In the genomic region with DNA sequence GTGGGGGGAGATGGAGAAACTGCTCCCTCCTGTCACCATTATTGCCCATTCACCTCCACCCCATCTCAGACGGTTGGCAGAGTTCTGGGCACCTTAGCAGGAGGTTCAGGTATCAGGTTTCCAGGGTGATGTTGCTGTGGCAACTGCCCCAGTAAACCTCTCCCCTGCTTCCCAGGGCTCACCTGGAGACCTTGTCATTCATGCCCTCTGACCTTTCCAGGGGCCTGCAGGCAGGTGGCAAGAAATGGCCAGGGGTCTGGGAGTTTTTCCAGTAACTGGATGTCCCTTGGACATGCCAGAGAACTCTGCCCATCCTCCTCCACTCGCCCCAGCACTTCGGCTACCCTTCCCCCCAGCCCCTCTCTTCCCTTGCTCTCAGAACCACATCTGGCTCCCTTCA, we compare ENCODE assay signal across 20 cellular contexts. TPM values are rescaled to one million over a fixed set of nuclear protein-coding genes. Genes with fewer than 3 reads are reported as not detected.
DNase-seq lines count a peak whose midpoint lies in the region; ATAC-seq, FAIRE-seq and TF ChIP-seq lines count a peak whose summit lies in the region.
"Had no signal": no experiment of that assay in that cellular context is flagged by ENCODE, and none has a peak within 500 bp of the region (broad histone marks: within the 10 kb centered on the region; RNA-seq: fewer than 3 reads in every experiment).

No MANE protein-coding gene starts in this region.

- intact Hi-C loops in GM12878 (cut with micrococcal nuclease; ENCODE audit: unreplicated experiment) = no loop called here

- TF ChIP-seq RAD21 in GM12878 (IDR thresholded peaks at IDR 0.05; ENCODE audit: insufficient read depth, low read depth, low read length) = no peak

- CTCF ChIA-PET in GM12878 (lab: Yijun Ruan, JAX) = no interaction called here

- ATAC-seq in GM12878 (no peak), HG03521 (IDR thresholded peaks at IDR 0.05; ENCODE audit: unreplicated experiment) (no peak)
- ATAC-seq in naive thymus-derived CD8-positive, alpha-beta T cell = no peak

- in situ Hi-C loops in GM12878 (cut with MboI) = no loop called here

- peaks cover 0 to 85% (median 12%) of the 10 kb centered on the region in 3 donors for H3K36me3 Mint-ChIP-seq in naive thymus-derived CD8-positive, alpha-beta T cell

- H3K4me3 ChIP-seq in BLaER1 (no peak overlapping the region), GM12878 (no peak overlapping the region)

- no peak for FAIRE-seq in GM12878 (lab: Jason Lieb, UNC)
- FAIRE-seq: GM12891 had no signal

- H3K4me1 ChIP-seq in BLaER1 = peaks cover 92% of the 10 kb centered on the region
- peaks cover 10% of the 10 kb centered on the region for H3K4me1 ChIP-seq in GM12878 (ENCODE audit: control insufficient read depth, insufficient read depth, low read length)

- H3K36me3 ChIP-seq in BLaER1 = peaks cover 82% of the 10 kb centered on the region
- peaks cover 22 to 36% of the 10 kb centered on the region in 2 experiments for H3K36me3 ChIP-seq in GM12878 (ENCODE audit: control insufficient read depth in 2 of 2, insufficient read depth in 2 of 2, low read length in 1 of 2)

- DNase-seq in NCI-H2107 treated with DMSO at 0.1 percent for 48 hours (lab: John Stamatoyannopoulos, UW; ENCODE audit: unreplicated experiment) (peak; percentile 12), NCI-H2107 (lab: John Stamatoyannopoulos, UW) (no peak), NCI-H2171 (lab: John Stamatoyannopoulos, UW) (peak; percentile 40), GM12878 (ENCODE audit: low read depth, low spot score) (no peak), NCI-H2029 (lab: John Stamatoyannopoulos, UW) (no peak)
- no peak for DNase-seq in naive thymus-derived CD8-positive, alpha-beta T cell
- DNase-seq: CD8-positive, alpha-beta memory T cell; GDM1; NCI-H1436; NCI-H2029 treated with DMSO at 0.1 percent for 48 hours; NCI-H345; NCI-H526; NK-92 treated with Interleukin-12 subunit alpha and Interleukin-12 subunit beta, amount 100 ng/mL, for 24 hours; SIG-M5 had no signal

- peaks cover 8% of the 10 kb centered on the region for H3K79me2 ChIP-seq in GM12878 (ENCODE audit: control insufficient read depth, insufficient read depth, low read length)

- H3K27ac ChIP-seq in BLaER1 (peak overlapping the region; percentile 70), GM12878 (ENCODE audit: control insufficient read depth, insufficient read depth) (no peak overlapping the region)
- H3K27ac ChIP-seq: 22Rv1, KMS-11 had no signal

- H3K9me3 Mint-ChIP-seq in naive thymus-derived CD8-positive, alpha-beta T cell = no peaks in the 10 kb centered on the region
- H3K9me3 Mint-ChIP-seq: CD8-positive, alpha-beta memory T cell had no signal

- peak overlapping the region; percentile 65; the same call in 1 of the 2 replicates for H3K9ac ChIP-seq in BLaER1
- no peak overlapping the region for H3K9ac ChIP-seq in GM12878 (ENCODE audit: control insufficient read depth, insufficient read depth, low read length)
- H3K9ac ChIP-seq: KMS-11 had no signal

- peak overlapping the region in 3 of 10 donors; percentile 17 to 76 (median 38) for H3K27ac Mint-ChIP-seq in naive thymus-derived CD8-positive, alpha-beta T cell

- H3K4me1 Mint-ChIP-seq in naive thymus-derived CD8-positive, alpha-beta T cell = peaks cover 26 to 45% (median 38%) of the 10 kb centered on the region in 4 donors

- BruUV-seq in GM12878 (replicated peaks; lab: Mats Ljungman, UMichigan) = no TSS peak

- RAD21 ChIA-PET in GM12878 (lab: Charles Lee; ENCODE audit: unreplicated experiment) = no interaction called here

- TF ChIP-seq CTCF in GM12878 (IDR thresholded peaks at IDR 0.05 in 2 of 3, conservative IDR thresholded peaks at IDR 0.05 in 1 of 3; ENCODE audit: control insufficient read depth in 2 of 3, extremely low read depth in 1 of 3, insufficient read depth in 1 of 3, low read depth in 3 of 3, low read length in 3 of 3) = no peak

- TF ChIP-seq EP300 in GM12878 (IDR thresholded peaks at IDR 0.05; ENCODE audit: borderline replicate concordance in 1 of 2, control insufficient read depth in 1 of 2, low read depth in 2 of 2, low read length in 2 of 2) = no peak

- no peak overlapping the region for H2AFZ ChIP-seq in GM12878 (ENCODE audit: control insufficient read depth, low read depth, low read length)

- SMC1A ChIA-PET in GM12878 (lab: Charles Lee; ENCODE audit: uncharacterized antibody, unreplicated experiment) = no interaction called here

- no peak overlapping the region for H3K4me3 Mint-ChIP-seq in naive thymus-derived CD8-positive, alpha-beta T cell
- H3K4me3 Mint-ChIP-seq: B cell; CD8-positive, alpha-beta memory T cell had no signal

- WGBS in GM12878 (ENCODE audit: insufficient coverage, insufficient replicate concordance, low lambda C conversion rate, missing lambda C conversion rate) = 67% methylated on average over 3 of the region's 3 CpGs

- no peaks in the 10 kb centered on the region for H3K27me3 Mint-ChIP-seq in naive thymus-derived CD8-positive, alpha-beta T cell
- H3K27me3 Mint-ChIP-seq: B cell; CD8-positive, alpha-beta memory T cell had no signal

- H3K27me3 ChIP-seq in BLaER1 = no peaks in the 10 kb centered on the region
- H3K27me3 ChIP-seq in GM12878 (replicated peaks in 1 of 2; ENCODE audit: control insufficient read depth in 2 of 2, insufficient read depth in 2 of 2, low read length in 1 of 2) = no peaks in the 10 kb centered on the region

- no peak for TF ChIP-seq POLR2A in GM12878 (IDR thresholded peaks at IDR 0.05; ENCODE audit: low read depth, low read length)

- H4K20me1 ChIP-seq in BLaER1 = peaks cover 30% of the 10 kb centered on the region
- H4K20me1 ChIP-seq in GM12878 (ENCODE audit: control insufficient read depth, insufficient read depth) = no peaks in the 10 kb centered on the region

- POLR2A ChIA-PET in GM12878 (lab: Charles Lee) = no interaction called here
- POLR2A ChIA-PET in naive thymus-derived CD8-positive, alpha-beta T cell (lab: Charles Lee) = interaction anchor here (4.1 to 22.8 kb wide), 2 partner anchors 8 to 10 kb away, joined by 39 to 395 read pairs; a partner anchor contains a TSS

- peak overlapping the region; percentile 93 for H3K4me2 ChIP-seq in BLaER1
- no peak overlapping the region for H3K4me2 ChIP-seq in GM12878 (ENCODE audit: control insufficient read depth, insufficient read depth)
- H3K4me2 ChIP-seq: KMS-11 had no signal

- H3K9me3 ChIP-seq in BLaER1 = no peaks in the 10 kb centered on the region
- H3K9me3 ChIP-seq in GM12878 (replicated peaks; ENCODE audit: control insufficient read depth, insufficient read depth, low read length) = no peaks in the 10 kb centered on the region

RNA-seq across cellular contexts. Expression of a gene that starts 8.4 kb away (rescaled TPM):
- total RNA-seq in GM12878 (2013; cell fraction: nucleolus; rRNA removed) = 281 and 323 TPM in 2 replicates
- total RNA-seq in GM12878 (2014; rRNA removed) (44.2 and 46.0 TPM in 2 replicates), GM12878 (2014; rRNA removed; fragmentation: Illumina TruSeq; extraction: Trizol) (29.0 and 31.2 TPM in 2 replicates), GM12878 (2021) (89.0 and 105 TPM in 2 replicates)
- polyA plus RNA-seq in GM12878 (2011; ENCODE audit: low read depth) = 26.0 TPM
- polyA plus RNA-seq in GM12878 (2011; rRNA removed) (33.8 and 47.5 TPM in 2 replicates), GM12878 (2014; fragmentation: Illumina TruSeq; extraction: Trizol) (35.2 and 43.6 TPM in 2 replicates), GM12878 (2014; fragmentation: Nextera tagmentation; extraction: Ambion mirVana) (1 to 10 TPM; 4.8 to 4.9 TPM), GM12878 (2014; rRNA removed) (75.7 and 82.4 TPM in 2 replicates), GM12878 (2016; fragmentation: Nextera tagmentation; extraction: Ambion mirVana) (1 to 10 TPM; 7.2 to 8.2 TPM)
- polyA plus RNA-seq in GM12878 (2011; cell fraction: cytosol; rRNA removed) = 31.7 and 44.9 TPM in 2 replicates
- polyA plus RNA-seq in GM12878 (2011; cell fraction: nucleus; rRNA removed) = 244 and 265 TPM in 2 replicates
- 55.5 and 60.9 TPM in 2 replicates for polyA plus RNA-seq in GM12878 (2012)
- 59.4 and 104 TPM in 2 replicates for polyA minus RNA-seq in GM12878 (2011; rRNA and poly(A)+ RNA removed)
- 30.6 and 31.9 TPM in 2 replicates for polyA minus RNA-seq in GM12878 (2011; cell fraction: cytosol; rRNA and poly(A)+ RNA removed)
- polyA minus RNA-seq in GM12878 (2011; cell fraction: nucleus; rRNA and poly(A)+ RNA removed) = 72.8 and 128 TPM in 2 replicates
- total RNA-seq in naive thymus-derived CD8-positive, alpha-beta T cell = 100 to 1,000 TPM; 481 to 489 TPM
- polyA plus RNA-seq in naive thymus-derived CD8-positive, alpha-beta T cell = 10 to 100 TPM in 1 of 3 donors, 1 to 10 TPM in 2; 5.5 to 11.9 (median 8.3) TPM

RNA-seq across cellular contexts. Expression of a gene that starts 16.7 kb away (rescaled TPM):
- total RNA-seq in GM12878 (2013; cell fraction: nucleolus; rRNA removed) = 1.1 and 2.4 TPM in 2 replicates
- total RNA-seq in GM12878 (2014; rRNA removed) (6.7 and 9.0 TPM in 2 replicates), GM12878 (2014; rRNA removed; fragmentation: Illumina TruSeq; extraction: Trizol) (4.3 and 7.3 TPM in 2 replicates), GM12878 (2021) (25.4 and 28.5 TPM in 2 replicates)
- polyA plus RNA-seq in GM12878 (2011; ENCODE audit: low read depth) = 2.6 TPM
- polyA plus RNA-seq in GM12878 (2011; rRNA removed) (3.9 and 6.0 TPM in 2 replicates), GM12878 (2014; fragmentation: Illumina TruSeq; extraction: Trizol) (2.9 and 4.3 TPM in 2 replicates), GM12878 (2014; fragmentation: Nextera tagmentation; extraction: Ambion mirVana) (1 to 10 TPM; 2.6 to 5.3 TPM), GM12878 (2014; rRNA removed) (23.5 and 24.1 TPM in 2 replicates), GM12878 (2016; fragmentation: Nextera tagmentation; extraction: Ambion mirVana) (10 to 100 TPM; 34.1 to 38.1 TPM)
- 3.7 and 9.2 TPM in 2 replicates for polyA plus RNA-seq in GM12878 (2011; cell fraction: cytosol; rRNA removed)
- 3.8 and 5.0 TPM in 2 replicates for polyA plus RNA-seq in GM12878 (2011; cell fraction: nucleus; rRNA removed)
- polyA plus RNA-seq in GM12878 (2012) = 5.9 and 6.7 TPM in 2 replicates
- polyA minus RNA-seq in GM12878 (2011; rRNA and poly(A)+ RNA removed) = 1.0 and 2.7 TPM in 2 replicates
- 0.83 and 1.1 TPM in 2 replicates for polyA minus RNA-seq in GM12878 (2011; cell fraction: cytosol; rRNA and poly(A)+ RNA removed)
- polyA minus RNA-seq in GM12878 (2011; cell fraction: nucleus; rRNA and poly(A)+ RNA removed) = 2.2 and 2.7 TPM in 2 replicates
- total RNA-seq in naive thymus-derived CD8-positive, alpha-beta T cell = 10 to 100 TPM; 10.7 to 12.3 TPM
- 10 to 100 TPM; 40.5 to 63.3 (median 46.2) TPM for polyA plus RNA-seq in naive thymus-derived CD8-positive, alpha-beta T cell

RNA-seq across cellular contexts. Expression of a gene that starts 34.7 kb away (rescaled TPM):
- 12.2 and 12.6 TPM in 2 replicates for total RNA-seq in GM12878 (2013; cell fraction: nucleolus; rRNA removed)
- total RNA-seq in GM12878 (2014; rRNA removed) = 3.7 and 4.5 TPM in 2 replicates
- 2.7 and 3.1 TPM in 2 replicates for total RNA-seq in GM12878 (2014; rRNA removed; fragmentation: Illumina TruSeq; extraction: Trizol)
- 35.6 and 40.4 TPM in 2 replicates for total RNA-seq in GM12878 (2021)
- polyA plus RNA-seq in GM12878 (2011; ENCODE audit: low read depth) = 4.3 TPM
- 7.9 and 15.1 TPM in 2 replicates for polyA plus RNA-seq in GM12878 (2011; rRNA removed)
- polyA plus RNA-seq in GM12878 (2011; cell fraction: cytosol; rRNA removed) = 19.1 and 22.0 TPM in 2 replicates
- polyA plus RNA-seq in GM12878 (2011; cell fraction: nucleus; rRNA removed) = 63.1 and 79.6 TPM in 2 replicates
- 12.7 TPM in 2 replicates for polyA plus RNA-seq in GM12878 (2012)
- 6.4 and 10.1 TPM in 2 replicates for polyA plus RNA-seq in GM12878 (2014; fragmentation: Illumina TruSeq; extraction: Trizol)
- polyA plus RNA-seq in GM12878 (2014; fragmentation: Nextera tagmentation; extraction: Ambion mirVana) = 1 to 10 TPM; 3.1 to 9.8 TPM
- 14.2 and 15.5 TPM in 2 replicates for polyA plus RNA-seq in GM12878 (2014; rRNA removed)
- 1 to 10 TPM; 3.0 to 4.1 TPM for polyA plus RNA-seq in GM12878 (2016; fragmentation: Nextera tagmentation; extraction: Ambion mirVana)
- 9.5 and 13.7 TPM in 2 replicates for polyA minus RNA-seq in GM12878 (2011; rRNA and poly(A)+ RNA removed)
- 16.6 and 20.1 TPM in 2 replicates for polyA minus RNA-seq in GM12878 (2011; cell fraction: cytosol; rRNA and poly(A)+ RNA removed)
- polyA minus RNA-seq in GM12878 (2011; cell fraction: nucleus; rRNA and poly(A)+ RNA removed) = 6.2 and 14.6 TPM in 2 replicates
- not detected for total RNA-seq in naive thymus-derived CD8-positive, alpha-beta T cell
- polyA plus RNA-seq in naive thymus-derived CD8-positive, alpha-beta T cell = under 1 TPM in 1 of 3 donors, not detected in 2; 0.08 TPM
- total RNA-seq: B cell had no signal

RNA-seq across cellular contexts. Expression of a gene that starts 38.7 kb away (rescaled TPM):
- 2.3 and 2.9 TPM in 2 replicates for total RNA-seq in GM12878 (2013; cell fraction: nucleolus; rRNA removed)
- total RNA-seq in GM12878 (2014; rRNA removed) (4.8 and 5.0 TPM in 2 replicates), GM12878 (2014; rRNA removed; fragmentation: Illumina TruSeq; extraction: Trizol) (3.3 and 3.6 TPM in 2 replicates), GM12878 (2021) (9.0 and 9.7 TPM in 2 replicates)
- 1.6 TPM for polyA plus RNA-seq in GM12878 (2011; ENCODE audit: low read depth)
- polyA plus RNA-seq in GM12878 (2011; rRNA removed) (7.7 and 8.2 TPM in 2 replicates), GM12878 (2014; fragmentation: Illumina TruSeq; extraction: Trizol) (3.9 and 4.0 TPM in 2 replicates), GM12878 (2014; fragmentation: Nextera tagmentation; extraction: Ambion mirVana) (1 to 10 TPM in 1 of 2 experiments, under 1 TPM in 1; 0.53 to 1.4 TPM), GM12878 (2014; rRNA removed) (5.9 and 6.3 TPM in 2 replicates), GM12878 (2016; fragmentation: Nextera tagmentation; extraction: Ambion mirVana) (1 to 10 TPM; 1.6 to 2.2 TPM)
- 8.4 and 11.0 TPM in 2 replicates for polyA plus RNA-seq in GM12878 (2011; cell fraction: cytosol; rRNA removed)
- 6.4 and 8.4 TPM in 2 replicates for polyA plus RNA-seq in GM12878 (2011; cell fraction: nucleus; rRNA removed)
- polyA plus RNA-seq in GM12878 (2012) = 5.3 and 5.8 TPM in 2 replicates
- 5.6 and 8.5 TPM in 2 replicates for polyA minus RNA-seq in GM12878 (2011; rRNA and poly(A)+ RNA removed)
- 5.2 and 7.2 TPM in 2 replicates for polyA minus RNA-seq in GM12878 (2011; cell fraction: cytosol; rRNA and poly(A)+ RNA removed)
- 3.0 and 4.8 TPM in 2 replicates for polyA minus RNA-seq in GM12878 (2011; cell fraction: nucleus; rRNA and poly(A)+ RNA removed)
- 1 to 10 TPM; 1.2 TPM for total RNA-seq in naive thymus-derived CD8-positive, alpha-beta T cell
- polyA plus RNA-seq in naive thymus-derived CD8-positive, alpha-beta T cell = under 1 TPM in 2 of 3 donors, not detected in 1; 0.04 to 0.10 TPM

RNA-seq across cellular contexts. Expression of a gene that starts 39.1 kb away (rescaled TPM):
- total RNA-seq in GM12878 (2013; cell fraction: nucleolus; rRNA removed) = 29.4 and 31.3 TPM in 2 replicates
- total RNA-seq in GM12878 (2014; rRNA removed) = 420 and 425 TPM in 2 replicates
- 331 and 348 TPM in 2 replicates for total RNA-seq in GM12878 (2014; rRNA removed; fragmentation: Illumina TruSeq; extraction: Trizol)
- total RNA-seq in GM12878 (2021) = 298 and 300 TPM in 2 replicates
- 132 TPM for polyA plus RNA-seq in GM12878 (2011; ENCODE audit: low read depth)
- 295 and 448 TPM in 2 replicates for polyA plus RNA-seq in GM12878 (2011; rRNA removed)
- 846 and 874 TPM in 2 replicates for polyA plus RNA-seq in GM12878 (2011; cell fraction: cytosol; rRNA removed)
- polyA plus RNA-seq in GM12878 (2011; cell fraction: nucleus; rRNA removed) = 298 and 385 TPM in 2 replicates
- polyA plus RNA-seq in GM12878 (2012) = 170 and 184 TPM in 2 replicates
- 277 and 353 TPM in 2 replicates for polyA plus RNA-seq in GM12878 (2014; fragmentation: Illumina TruSeq; extraction: Trizol)
- polyA plus RNA-seq in GM12878 (2014; fragmentation: Nextera tagmentation; extraction: Ambion mirVana) = 1,000 to 10,000 TPM; 1,622 to 2,130 TPM
- 499 and 533 TPM in 2 replicates for polyA plus RNA-seq in GM12878 (2014; rRNA removed)
- 100 to 1,000 TPM; 612 to 643 TPM for polyA plus RNA-seq in GM12878 (2016; fragmentation: Nextera tagmentation; extraction: Ambion mirVana)
- polyA minus RNA-seq in GM12878 (2011; rRNA and poly(A)+ RNA removed) = 289 and 473 TPM in 2 replicates
- polyA minus RNA-seq in GM12878 (2011; cell fraction: cytosol; rRNA and poly(A)+ RNA removed) = 93.5 and 120 TPM in 2 replicates
- polyA minus RNA-seq in GM12878 (2011; cell fraction: nucleus; rRNA and poly(A)+ RNA removed) = 44.1 and 76.5 TPM in 2 replicates
- 10 to 100 TPM; 94.1 to 96.4 TPM for total RNA-seq in naive thymus-derived CD8-positive, alpha-beta T cell
- polyA plus RNA-seq in naive thymus-derived CD8-positive, alpha-beta T cell = 100 to 1,000 TPM; 338 to 361 (median 349) TPM

Comparison
In these comparisons a context has a peak if more than half of its experiments do, and no peak if none do; other contexts are left out.
1. DNase-seq: peak in NCI-H2107 treated with DMSO at 0.1 percent for 48 hours (single experiment) and NCI-H2171 (single experiment); none in NCI-H2107 (single experiment), GM12878 (single experiment), NCI-H2029 (single experiment) and naive thymus-derived CD8-positive, alpha-beta T cell (0 of 10).